ENCODE assay signal across 8 cellular contexts in genomic region chr22:38506118-38506962, GRCh38. TPM values are rescaled to one million over a fixed set of nuclear protein-coding genes. Genes with fewer than 3 reads are reported as not detected.
DNase-seq lines count a peak whose midpoint lies in the region; ATAC-seq lines count a peak whose summit lies in the region.

Gene DDX17 (minus strand): TSS chr22:38506311.

- DNase-seq in COLO668 (lab: John Stamatoyannopoulos, UW; ENCODE audit: unreplicated experiment) (peak; percentile 90), HT1080 (ENCODE audit: low read depth) (peak; percentile 95), NOMO-1 treated with DMSO at 0.1 percent for 48 hours (lab: John Stamatoyannopoulos, UW; ENCODE audit: unreplicated experiment) (peak; percentile 97), medulla oblongata (ENCODE audit: extremely low spot score) (peak; percentile 99)
- DNase-seq in activated CD8-positive, alpha-beta memory T cell treated with anti-CD3 and anti-CD28 coated beads for 4 hours (ENCODE audit: low read depth in 2 of 2), result peak; percentile 89 to 93
- peak; percentile 95 to 97 (median 95) for DNase-seq in effector memory CD8-positive, alpha-beta T cell
- DNase-seq in stimulated activated CD8-positive, alpha-beta memory T cell treated with anti-CD3 and anti-CD28 coated beads, Interleukin-12 subunit alpha, Interleukin-12 subunit beta, amount 100 ng/mL, for 1 hour (ENCODE audit: low read depth), result peak; percentile 93

- peak within 1 kb of the TSS; percentile 99 to 100 for H3K4me3 Mint-ChIP-seq in effector memory CD8-positive, alpha-beta T cell

- H3K9me3 Mint-ChIP-seq in effector memory CD8-positive, alpha-beta T cell, result peaks cover 2 to 7% of the 10 kb centered on the region in 2 donors

- peak within 1 kb of the TSS; percentile 100 for H3K27ac Mint-ChIP-seq in effector memory CD8-positive, alpha-beta T cell

- peaks cover 56% of the 10 kb centered on the region for H3K36me3 Mint-ChIP-seq in effector memory CD8-positive, alpha-beta T cell (ENCODE audit: insufficient read depth)

- no peaks in the 10 kb centered on the region for H3K27me3 Mint-ChIP-seq in effector memory CD8-positive, alpha-beta T cell

- H3K4me1 Mint-ChIP-seq in effector memory CD8-positive, alpha-beta T cell (ENCODE audit: low read depth in 2 of 2), result peaks cover 47% of the 10 kb centered on the region in 2 donors

- ATAC-seq in GM21360 (IDR thresholded peaks at IDR 0.05; ENCODE audit: unreplicated experiment), result peak; percentile 79
- ATAC-seq in effector memory CD8-positive, alpha-beta T cell (replicated peaks), result peak; percentile 85

RNA-seq across cellular contexts. Expression of gene DDX17, which starts in this region (rescaled TPM):
- 241 and 292 TPM in 2 replicates for total RNA-seq in HT1080 (2014; rRNA removed; shearing (Covaris generic))
- polyA plus RNA-seq in HT1080 (2015; cell fraction: cytosol; rRNA removed), result 85.9 and 95.6 TPM in 2 replicates
- 889 and 1,102 TPM in 2 replicates for polyA plus RNA-seq in HT1080 (2015; cell fraction: nucleus; rRNA removed)

Comparison
In these comparisons a context has a peak if more than half of its experiments do, and no peak if none do; other contexts are left out.
1. Peak in every context shown above with its lines: DNase-seq and ATAC-seq.